In genomic region chr1:151061012-151061401, GRCh38 we compare ENCODE assay signal across 1 cellular context.
TF ChIP-seq lines count a peak whose summit lies in the region.

No MANE protein-coding gene starts in this region.

TF ChIP-seq in H1, 55 proteins besides CTCF, POLR2A, EP300 and RAD21:
- TF ChIP-seq TAF7 (optimal IDR thresholded peaks at IDR 0.05; ENCODE audit: borderline replicate concordance, low read depth, low read length) (no peak), CBX8 (IDR thresholded peaks at IDR 0.05; ENCODE audit: borderline replicate concordance, low read depth, low read length) (no peak), YY1 (IDR thresholded peaks at IDR 0.05; ENCODE audit: low read depth, low read length) (no peak), SIX5 (IDR thresholded peaks at IDR 0.05; ENCODE audit: low read depth, low read length) (no peak), NRF1 (IDR thresholded peaks at IDR 0.05; ENCODE audit: low read depth, low read length) (no peak), POU5F1 (IDR thresholded peaks at IDR 0.05; ENCODE audit: low read depth, low read length) (no peak), SAP30 (IDR thresholded peaks at IDR 0.05; ENCODE audit: insufficient read depth, insufficient replicate concordance, low read length) (no peak), MAFK (IDR thresholded peaks at IDR 0.05; ENCODE audit: low read depth, low read length) (peak; percentile 52; the same call in 1 of the 2 replicates), ZNF274 (IDR thresholded peaks at IDR 0.05; ENCODE audit: borderline replicate concordance, extremely low read depth, low read length) (no peak), TBP (IDR thresholded peaks at IDR 0.05; ENCODE audit: low read depth, low read length) (no peak), BACH1 (IDR thresholded peaks at IDR 0.05; ENCODE audit: low read length) (peak; percentile 66; the same call in 1 of the 2 replicates), BCL11A (IDR thresholded peaks at IDR 0.05; ENCODE audit: low read depth in 2 of 2, low read length in 2 of 2) (no peak), RFX5 (IDR thresholded peaks at IDR 0.05; ENCODE audit: borderline replicate concordance, low read depth, low read length) (no peak), SIN3A (conservative IDR thresholded peaks at IDR 0.05 in 1 of 2, IDR thresholded peaks at IDR 0.05 in 1 of 2; ENCODE audit: low read depth in 1 of 2, low read length in 2 of 2) (0 out of 4 replicates have a peak, but pooled peaks of 1 of the 2 experiments have one; percentile 19), E2F6 (IDR thresholded peaks at IDR 0.05) (no peak), JUN (IDR thresholded peaks at IDR 0.05; ENCODE audit: low read depth, low read length) (no peak), RNF2 (IDR thresholded peaks at IDR 0.05; ENCODE audit: borderline replicate concordance, low read depth, low read length, missing control alignments, poor library complexity, severe bottlenecking) (no peak), PHF8 (conservative IDR thresholded peaks at IDR 0.05; ENCODE audit: low read depth, low read length) (no peak), GABPA (IDR thresholded peaks at IDR 0.05; ENCODE audit: borderline replicate concordance, insufficient read depth, low read length) (no peak), NANOG (IDR thresholded peaks at IDR 0.05; ENCODE audit: insufficient read depth, low read depth, low read length, poor library complexity, severe bottlenecking) (no peak), CHD1 (IDR thresholded peaks at IDR 0.05; ENCODE audit: low read depth, low read length) (no peak)
- TF ChIP-seq, protein P1, sequence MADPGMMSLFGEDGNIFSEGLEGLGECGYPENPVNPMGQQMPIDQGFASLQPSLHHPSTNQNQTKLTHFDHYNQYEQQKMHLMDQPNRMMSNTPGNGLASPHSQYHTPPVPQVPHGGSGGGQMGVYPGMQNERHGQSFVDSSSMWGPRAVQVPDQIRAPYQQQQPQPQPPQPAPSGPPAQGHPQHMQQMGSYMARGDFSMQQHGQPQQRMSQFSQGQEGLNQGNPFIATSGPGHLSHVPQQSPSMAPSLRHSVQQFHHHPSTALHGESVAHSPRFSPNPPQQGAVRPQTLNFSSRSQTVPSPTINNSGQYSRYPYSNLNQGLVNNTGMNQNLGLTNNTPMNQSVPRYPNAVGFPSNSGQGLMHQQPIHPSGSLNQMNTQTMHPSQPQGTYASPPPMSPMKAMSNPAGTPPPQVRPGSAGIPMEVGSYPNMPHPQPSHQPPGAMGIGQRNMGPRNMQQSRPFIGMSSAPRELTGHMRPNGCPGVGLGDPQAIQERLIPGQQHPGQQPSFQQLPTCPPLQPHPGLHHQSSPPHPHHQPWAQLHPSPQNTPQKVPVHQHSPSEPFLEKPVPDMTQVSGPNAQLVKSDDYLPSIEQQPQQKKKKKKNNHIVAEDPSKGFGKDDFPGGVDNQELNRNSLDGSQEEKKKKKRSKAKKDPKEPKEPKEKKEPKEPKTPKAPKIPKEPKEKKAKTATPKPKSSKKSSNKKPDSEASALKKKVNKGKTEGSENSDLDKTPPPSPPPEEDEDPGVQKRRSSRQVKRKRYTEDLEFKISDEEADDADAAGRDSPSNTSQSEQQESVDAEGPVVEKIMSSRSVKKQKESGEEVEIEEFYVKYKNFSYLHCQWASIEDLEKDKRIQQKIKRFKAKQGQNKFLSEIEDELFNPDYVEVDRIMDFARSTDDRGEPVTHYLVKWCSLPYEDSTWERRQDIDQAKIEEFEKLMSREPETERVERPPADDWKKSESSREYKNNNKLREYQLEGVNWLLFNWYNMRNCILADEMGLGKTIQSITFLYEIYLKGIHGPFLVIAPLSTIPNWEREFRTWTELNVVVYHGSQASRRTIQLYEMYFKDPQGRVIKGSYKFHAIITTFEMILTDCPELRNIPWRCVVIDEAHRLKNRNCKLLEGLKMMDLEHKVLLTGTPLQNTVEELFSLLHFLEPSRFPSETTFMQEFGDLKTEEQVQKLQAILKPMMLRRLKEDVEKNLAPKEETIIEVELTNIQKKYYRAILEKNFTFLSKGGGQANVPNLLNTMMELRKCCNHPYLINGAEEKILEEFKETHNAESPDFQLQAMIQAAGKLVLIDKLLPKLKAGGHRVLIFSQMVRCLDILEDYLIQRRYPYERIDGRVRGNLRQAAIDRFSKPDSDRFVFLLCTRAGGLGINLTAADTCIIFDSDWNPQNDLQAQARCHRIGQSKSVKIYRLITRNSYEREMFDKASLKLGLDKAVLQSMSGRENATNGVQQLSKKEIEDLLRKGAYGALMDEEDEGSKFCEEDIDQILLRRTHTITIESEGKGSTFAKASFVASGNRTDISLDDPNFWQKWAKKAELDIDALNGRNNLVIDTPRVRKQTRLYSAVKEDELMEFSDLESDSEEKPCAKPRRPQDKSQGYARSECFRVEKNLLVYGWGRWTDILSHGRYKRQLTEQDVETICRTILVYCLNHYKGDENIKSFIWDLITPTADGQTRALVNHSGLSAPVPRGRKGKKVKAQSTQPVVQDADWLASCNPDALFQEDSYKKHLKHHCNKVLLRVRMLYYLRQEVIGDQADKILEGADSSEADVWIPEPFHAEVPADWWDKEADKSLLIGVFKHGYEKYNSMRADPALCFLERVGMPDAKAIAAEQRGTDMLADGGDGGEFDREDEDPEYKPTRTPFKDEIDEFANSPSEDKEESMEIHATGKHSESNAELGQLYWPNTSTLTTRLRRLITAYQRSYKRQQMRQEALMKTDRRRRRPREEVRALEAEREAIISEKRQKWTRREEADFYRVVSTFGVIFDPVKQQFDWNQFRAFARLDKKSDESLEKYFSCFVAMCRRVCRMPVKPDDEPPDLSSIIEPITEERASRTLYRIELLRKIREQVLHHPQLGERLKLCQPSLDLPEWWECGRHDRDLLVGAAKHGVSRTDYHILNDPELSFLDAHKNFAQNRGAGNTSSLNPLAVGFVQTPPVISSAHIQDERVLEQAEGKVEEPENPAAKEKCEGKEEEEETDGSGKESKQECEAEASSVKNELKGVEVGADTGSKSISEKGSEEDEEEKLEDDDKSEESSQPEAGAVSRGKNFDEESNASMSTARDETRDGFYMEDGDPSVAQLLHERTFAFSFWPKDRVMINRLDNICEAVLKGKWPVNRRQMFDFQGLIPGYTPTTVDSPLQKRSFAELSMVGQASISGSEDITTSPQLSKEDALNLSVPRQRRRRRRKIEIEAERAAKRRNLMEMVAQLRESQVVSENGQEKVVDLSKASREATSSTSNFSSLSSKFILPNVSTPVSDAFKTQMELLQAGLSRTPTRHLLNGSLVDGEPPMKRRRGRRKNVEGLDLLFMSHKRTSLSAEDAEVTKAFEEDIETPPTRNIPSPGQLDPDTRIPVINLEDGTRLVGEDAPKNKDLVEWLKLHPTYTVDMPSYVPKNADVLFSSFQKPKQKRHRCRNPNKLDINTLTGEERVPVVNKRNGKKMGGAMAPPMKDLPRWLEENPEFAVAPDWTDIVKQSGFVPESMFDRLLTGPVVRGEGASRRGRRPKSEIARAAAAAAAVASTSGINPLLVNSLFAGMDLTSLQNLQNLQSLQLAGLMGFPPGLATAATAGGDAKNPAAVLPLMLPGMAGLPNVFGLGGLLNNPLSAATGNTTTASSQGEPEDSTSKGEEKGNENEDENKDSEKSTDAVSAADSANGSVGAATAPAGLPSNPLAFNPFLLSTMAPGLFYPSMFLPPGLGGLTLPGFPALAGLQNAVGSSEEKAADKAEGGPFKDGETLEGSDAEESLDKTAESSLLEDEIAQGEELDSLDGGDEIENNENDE (IDR thresholded peaks at IDR 0.05; ENCODE audit: insufficient replicate concordance, low read length) = no peak
- TF ChIP-seq, protein P2, sequence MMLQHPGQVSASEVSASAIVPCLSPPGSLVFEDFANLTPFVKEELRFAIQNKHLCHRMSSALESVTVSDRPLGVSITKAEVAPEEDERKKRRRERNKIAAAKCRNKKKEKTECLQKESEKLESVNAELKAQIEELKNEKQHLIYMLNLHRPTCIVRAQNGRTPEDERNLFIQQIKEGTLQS (IDR thresholded peaks at IDR 0.05; ENCODE audit: insufficient read depth, low read depth, low read length) = no peak
- TF ChIP-seq, protein P3, sequence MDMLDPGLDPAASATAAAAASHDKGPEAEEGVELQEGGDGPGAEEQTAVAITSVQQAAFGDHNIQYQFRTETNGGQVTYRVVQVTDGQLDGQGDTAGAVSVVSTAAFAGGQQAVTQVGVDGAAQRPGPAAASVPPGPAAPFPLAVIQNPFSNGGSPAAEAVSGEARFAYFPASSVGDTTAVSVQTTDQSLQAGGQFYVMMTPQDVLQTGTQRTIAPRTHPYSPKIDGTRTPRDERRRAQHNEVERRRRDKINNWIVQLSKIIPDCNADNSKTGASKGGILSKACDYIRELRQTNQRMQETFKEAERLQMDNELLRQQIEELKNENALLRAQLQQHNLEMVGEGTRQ (IDR thresholded peaks at IDR 0.05; ENCODE audit: low read length) = no peak
- TF ChIP-seq, protein P4, sequence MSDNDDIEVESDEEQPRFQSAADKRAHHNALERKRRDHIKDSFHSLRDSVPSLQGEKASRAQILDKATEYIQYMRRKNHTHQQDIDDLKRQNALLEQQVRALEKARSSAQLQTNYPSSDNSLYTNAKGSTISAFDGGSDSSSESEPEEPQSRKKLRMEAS (IDR thresholded peaks at IDR 0.05) = no peak
